1 cellular context compared by ENCODE assay signal in the genomic region with DNA sequence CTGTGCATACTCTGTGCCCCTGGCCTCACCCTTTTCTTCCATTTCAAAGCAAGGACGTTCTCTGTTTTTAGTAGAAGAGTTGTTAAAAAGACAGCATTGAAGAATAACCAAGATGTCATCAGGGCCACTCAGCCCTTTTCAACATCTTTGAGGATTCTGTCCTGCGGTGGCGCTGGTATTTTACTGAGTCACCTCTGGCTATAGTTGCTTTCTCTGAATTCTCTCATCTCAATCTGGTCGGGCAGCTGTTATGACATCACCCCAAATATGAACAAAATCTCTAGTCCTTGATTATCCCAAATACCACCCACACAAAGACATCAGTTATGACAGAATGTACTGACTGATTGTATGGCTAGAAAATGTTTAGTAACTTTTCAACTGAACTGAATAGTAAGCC.
TF ChIP-seq lines count a peak whose summit lies in the region.

No MANE protein-coding gene starts in this region.

TF ChIP-seq in H1, 55 proteins besides CTCF, POLR2A, EP300 and RAD21 (continued from another document):
- TF ChIP-seq NRF1 (IDR thresholded peaks at IDR 0.05; ENCODE audit: low read depth, low read length) (no peak), NANOG (IDR thresholded peaks at IDR 0.05; ENCODE audit: insufficient read depth, low read depth, low read length, poor library complexity, severe bottlenecking) (no peak), CBX8 (IDR thresholded peaks at IDR 0.05; ENCODE audit: borderline replicate concordance, low read depth, low read length) (no peak), CHD1 (IDR thresholded peaks at IDR 0.05; ENCODE audit: low read depth, low read length) (no peak), CBX5 (IDR thresholded peaks at IDR 0.05; ENCODE audit: low read depth, low read length) (no peak), TCF12 (IDR thresholded peaks at IDR 0.05; ENCODE audit: low read depth, low read length) (no peak)
